9 cellular contexts compared by ENCODE assay signal in genomic region chr3:71219744-71220638, GRCh38.
DNase-seq lines count a peak whose midpoint lies in the region; ATAC-seq and TF ChIP-seq lines count a peak whose summit lies in the region.
"Had no signal": no experiment of that assay in that cellular context is flagged by ENCODE, and none has a peak within 500 bp of the region (broad histone marks: within the 10 kb centered on the region; RNA-seq: fewer than 3 reads in every experiment).

No MANE protein-coding gene starts in this region.

- peak overlapping the region; percentile 65 for H3K27ac Mint-ChIP-seq in activated CD4-positive, alpha-beta memory T cell treated with anti-CD3 and anti-CD28 coated beads for 36 hours
- H3K27ac Mint-ChIP-seq in activated CD4-positive, alpha-beta memory T cell treated with anti-CD3 and anti-CD28 coated beads, Interleukin-2, amount 10 ng/mL, durations not matched to agents 7 days and 5 days, result no peak overlapping the region
- H3K27ac Mint-ChIP-seq in MCF 10A (ENCODE audit: low read depth, unreplicated experiment), result no peak overlapping the region

- H3K27me3 Mint-ChIP-seq in activated CD4-positive, alpha-beta memory T cell treated with anti-CD3 and anti-CD28 coated beads for 36 hours, result no peaks in the 10 kb centered on the region
- H3K27me3 Mint-ChIP-seq in activated CD4-positive, alpha-beta memory T cell treated with anti-CD3 and anti-CD28 coated beads, Interleukin-2, amount 10 ng/mL, durations not matched to agents 7 days and 5 days, result peaks cover 14% of the 10 kb centered on the region
- no peaks in the 10 kb centered on the region for H3K27me3 Mint-ChIP-seq in MCF 10A (ENCODE audit: insufficient read depth, unreplicated experiment)

- H3K4me1 Mint-ChIP-seq in activated CD4-positive, alpha-beta memory T cell treated with anti-CD3 and anti-CD28 coated beads for 36 hours (ENCODE audit: low read depth), result peaks cover 58% of the 10 kb centered on the region
- peaks cover 9% of the 10 kb centered on the region for H3K4me1 Mint-ChIP-seq in activated CD4-positive, alpha-beta memory T cell treated with anti-CD3 and anti-CD28 coated beads, Interleukin-2, amount 10 ng/mL, durations not matched to agents 7 days and 5 days
- no peaks in the 10 kb centered on the region for H3K4me1 Mint-ChIP-seq in MCF 10A (ENCODE audit: insufficient read depth, unreplicated experiment)

- CTCF ChIA-PET in activated CD4-positive, alpha-beta memory T cell treated with anti-CD3 and anti-CD28 coated beads for 36 hours (lab: Charles Lee), result interaction anchor here (1.0 to 1.1 kb wide), 2 partner anchors 9 to 150 kb away, joined by 3 to 4 read pairs; no protein-coding TSS in a partner anchor
- CTCF ChIA-PET in activated CD4-positive, alpha-beta memory T cell treated with anti-CD3 and anti-CD28 coated beads, Interleukin-2, amount 10 ng/mL, durations not matched to agents 7 days and 5 days (lab: Charles Lee), result interaction anchor here (0.8 to 1.2 kb wide), 2 partner anchors 9 to 82 kb away, joined by 3 read pairs; no protein-coding TSS in a partner anchor
- CTCF ChIA-PET in MCF 10A (lab: Yijun Ruan, JAX), result interaction anchor here (0.5 to 1.0 kb wide), 3 partner anchors 13 to 289 kb away, joined by 3 to 4 read pairs (median 3); no protein-coding TSS in a partner anchor

- ATAC-seq in HG02973 (IDR thresholded peaks at IDR 0.05; ENCODE audit: unreplicated experiment), result peak; percentile 97

- BruUV-seq in MCF 10A (replicated peaks; lab: Mats Ljungman, UMichigan), result no TSS peak

- peak; percentile 76 for DNase-seq in activated CD4-positive, alpha-beta memory T cell treated with anti-CD3 and anti-CD28 coated beads for 36 hours
- DNase-seq in activated CD4-positive, alpha-beta memory T cell treated with anti-CD3 and anti-CD28 coated beads, Interleukin-2, amount 10 ng/mL, durations not matched to agents 7 days and 5 days, result no peak
- DNase-seq in activated T-cell treated with anti-CD3 and anti-CD28 coated beads for 48 hours (ENCODE audit: low read depth) (peak; percentile 32), MCF 10A (ENCODE audit: unreplicated experiment) (no peak), NCI-H1092 treated with DMSO at 0.1 percent for 48 hours (lab: John Stamatoyannopoulos, UW) (no peak), caudate nucleus (lab: John Stamatoyannopoulos, UW) (no peak)
- DNase-seq in stimulated activated CD8-positive, alpha-beta memory T cell treated with anti-CD3 and anti-CD28 coated beads, Interleukin-4, amount 100 ng/mL, for 24 hours (ENCODE audit: low read depth), result peak; percentile 27
- DNase-seq: IMR-90 had no signal

- H3K4me3 Mint-ChIP-seq in activated CD4-positive, alpha-beta memory T cell treated with anti-CD3 and anti-CD28 coated beads for 36 hours, result no peak overlapping the region
- H3K4me3 Mint-ChIP-seq in activated CD4-positive, alpha-beta memory T cell treated with anti-CD3 and anti-CD28 coated beads, Interleukin-2, amount 10 ng/mL, durations not matched to agents 7 days and 5 days, result no peak overlapping the region
- no peak overlapping the region for H3K4me3 Mint-ChIP-seq in MCF 10A (ENCODE audit: unreplicated experiment)

- POLR2A ChIA-PET in activated CD4-positive, alpha-beta memory T cell treated with anti-CD3 and anti-CD28 coated beads for 36 hours (lab: Charles Lee), result interaction anchor here (0.7 kb wide), 1 partner anchor 138 kb away, joined by 3 read pairs; no protein-coding TSS in a partner anchor
- POLR2A ChIA-PET in activated CD4-positive, alpha-beta memory T cell treated with anti-CD3 and anti-CD28 coated beads, Interleukin-2, amount 10 ng/mL, durations not matched to agents 7 days and 5 days (lab: Charles Lee), result interaction anchor here (1.0 kb wide), 1 partner anchor 363 kb away, joined by 3 read pairs; no protein-coding TSS in a partner anchor
- POLR2A ChIA-PET in MCF 10A (lab: Yijun Ruan, JAX), result interaction anchor here (0.5 to 0.7 kb wide), 2 partner anchors 41 to 135 kb away, joined by 3 read pairs; no protein-coding TSS in a partner anchor

- no peak for TF ChIP-seq CTCF in MCF 10A (IDR thresholded peaks at IDR 0.05; ENCODE audit: unreplicated experiment)

- intact Hi-C loops in activated CD4-positive, alpha-beta memory T cell treated with anti-CD3 and anti-CD28 coated beads for 36 hours (cut with micrococcal nuclease), result no loop called here
- intact Hi-C loops in MCF 10A (cut with micrococcal nuclease), result loop anchor here (10.0 kb wide), 1 partner anchor 365 kb away; the partner anchor contains the start of gene FOXP1

- no peak overlapping the region for H3K27ac ChIP-seq in caudate nucleus (ENCODE audit: low read depth, low read length)

- H3K9me3 Mint-ChIP-seq in activated CD4-positive, alpha-beta memory T cell treated with anti-CD3 and anti-CD28 coated beads for 36 hours, result peaks cover 4% of the 10 kb centered on the region
- peaks cover 5% of the 10 kb centered on the region for H3K9me3 Mint-ChIP-seq in activated CD4-positive, alpha-beta memory T cell treated with anti-CD3 and anti-CD28 coated beads, Interleukin-2, amount 10 ng/mL, durations not matched to agents 7 days and 5 days
- peaks cover 7% of the 10 kb centered on the region for H3K9me3 Mint-ChIP-seq in MCF 10A (ENCODE audit: unreplicated experiment)

- H3K36me3 Mint-ChIP-seq in activated CD4-positive, alpha-beta memory T cell treated with anti-CD3 and anti-CD28 coated beads for 36 hours, result peaks cover 19% of the 10 kb centered on the region
- H3K36me3 Mint-ChIP-seq in activated CD4-positive, alpha-beta memory T cell treated with anti-CD3 and anti-CD28 coated beads, Interleukin-2, amount 10 ng/mL, durations not matched to agents 7 days and 5 days (ENCODE audit: low read depth), result peaks cover 3% of the 10 kb centered on the region
- peaks cover 6% of the 10 kb centered on the region for H3K36me3 Mint-ChIP-seq in MCF 10A (ENCODE audit: insufficient read depth, unreplicated experiment)

Comparison
In these comparisons a context has a peak if more than half of its experiments do, and no peak if none do; other contexts are left out.
1. DNase-seq: peak in activated CD4-positive, alpha-beta memory T cell treated with anti-CD3 and anti-CD28 coated beads for 36 hours (single experiment), activated T-cell treated with anti-CD3 and anti-CD28 coated beads for 48 hours (single experiment) and stimulated activated CD8-positive, alpha-beta memory T cell treated with anti-CD3 and anti-CD28 coated beads, Interleukin-4, amount 100 ng/mL, for 24 hours (single experiment); none in activated CD4-positive, alpha-beta memory T cell treated with anti-CD3 and anti-CD28 coated beads, Interleukin-2, amount 10 ng/mL, durations not matched to agents 7 days and 5 days (single experiment), MCF 10A (single experiment), NCI-H1092 treated with DMSO at 0.1 percent for 48 hours (single experiment) and caudate nucleus (0 of 61).